In the genomic region with DNA sequence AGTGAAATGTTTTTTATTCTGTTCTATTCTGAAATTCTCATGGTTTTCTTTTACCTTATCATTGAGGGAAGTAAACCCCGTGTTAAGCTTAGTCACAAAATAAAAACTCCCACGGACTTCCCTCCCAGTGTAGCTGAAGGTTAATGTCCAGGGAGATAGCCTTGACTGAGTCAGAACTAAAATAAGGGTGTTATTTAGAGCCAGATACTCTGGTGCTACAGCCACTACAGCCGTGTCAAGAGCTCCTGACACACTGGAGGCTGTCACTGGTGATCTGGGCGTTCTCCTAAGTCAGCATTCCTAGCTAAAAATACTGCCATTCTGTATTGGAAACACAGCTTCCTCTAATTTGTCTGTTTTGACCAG, we compare ENCODE assay signal across 8 cellular contexts.
DNase-seq lines count a peak whose midpoint lies in the region; ATAC-seq and TF ChIP-seq lines count a peak whose summit lies in the region.

No MANE protein-coding gene starts in this region.

- DNase-seq in NOMO-1 treated with DMSO at 0.1 percent for 48 hours (lab: John Stamatoyannopoulos, UW; ENCODE audit: unreplicated experiment) (peak; percentile 10), NOMO-1 treated with dmso at 0.1 percent for 144 hours (lab: John Stamatoyannopoulos, UW; ENCODE audit: unreplicated experiment) (no peak), SJSA1 (ENCODE audit: low read depth in 1 of 2, low spot score in 2 of 2) (peak in 1 of 2 experiments; percentile 65), foreskin melanocyte (peak; percentile 88), gastrocnemius medialis (peak; percentile 87 to 88), GOT3 (lab: John Stamatoyannopoulos, UW) (no peak)
- DNase-seq in activated CD4-positive, CD25-positive, alpha-beta regulatory T cell treated with anti-CD3 and anti-CD28 coated beads, Interleukin-2, amount 50 U/mL, for 72 hours, result no peak

- H3K9me3 ChIP-seq in SJSA1 (replicated peaks) (no peaks in the 10 kb centered on the region), gastrocnemius medialis (no peaks in the 10 kb centered on the region)

- H3K4me1 ChIP-seq in SJSA1 (replicated peaks) (peaks cover 96% of the 10 kb centered on the region), gastrocnemius medialis (peaks cover 74 to 88% of the 10 kb centered on the region in 2 donors)

- no peaks in the 10 kb centered on the region for H3K27me3 ChIP-seq in SJSA1 (replicated peaks)
- no peaks in the 10 kb centered on the region for H3K27me3 ChIP-seq in gastrocnemius medialis

- peak overlapping the region; percentile 47 for H3K27ac ChIP-seq in SJSA1
- H3K27ac ChIP-seq in gastrocnemius medialis, result peak overlapping the region; percentile 86 to 95 (median 92)

- ATAC-seq in gastrocnemius medialis (peak; percentile 84), HG03442 (IDR thresholded peaks at IDR 0.05; ENCODE audit: unreplicated experiment) (no peak)

- TF ChIP-seq POLR2A in gastrocnemius medialis (IDR thresholded peaks at IDR 0.05), result peak; percentile 43 to 69

- intact Hi-C loops in gastrocnemius medialis (cut with DNase I; ENCODE audit: low total_unique reads), result loop anchor here (1.0 to 2.0 kb wide), 3 partner anchors 42 to 188 kb away; partner anchors contain the start of genes GCC2 and LIMS1

- H3K36me3 ChIP-seq in SJSA1 (no peaks in the 10 kb centered on the region), gastrocnemius medialis (no peaks in the 10 kb centered on the region)

- H3K4me3 ChIP-seq in SJSA1 (no peak overlapping the region), gastrocnemius medialis (no peak overlapping the region)

- no peak for TF ChIP-seq CTCF in gastrocnemius medialis (IDR thresholded peaks at IDR 0.05 in 4 of 5, conservative IDR thresholded peaks at IDR 0.05 in 1 of 5)

- in situ Hi-C loops in gastrocnemius medialis (cut with MboI; ENCODE audit: low sequenced_read_pairs in 4 of 4), result no loop called here

Comparison
In these comparisons a context has a peak if more than half of its experiments do, and no peak if none do; other contexts are left out.
1. DNase-seq: peak in NOMO-1 treated with DMSO at 0.1 percent for 48 hours (single experiment), foreskin melanocyte (single experiment) and gastrocnemius medialis (2 of 2); none in NOMO-1 treated with dmso at 0.1 percent for 144 hours (single experiment), GOT3 (single experiment) and activated CD4-positive, CD25-positive, alpha-beta regulatory T cell treated with anti-CD3 and anti-CD28 coated beads, Interleukin-2, amount 50 U/mL, for 72 hours (single experiment).